20 cellular contexts compared by ENCODE assay signal in genomic region chr12:79414252-79414651, GRCh38.
DNase-seq lines count a peak whose midpoint lies in the region; ATAC-seq and TF ChIP-seq lines count a peak whose summit lies in the region.
"Had no signal": no experiment of that assay in that cellular context is flagged by ENCODE, and none has a peak within 500 bp of the region (broad histone marks: within the 10 kb centered on the region; RNA-seq: fewer than 3 reads in every experiment).

No MANE protein-coding gene starts in this region.

- H3K27ac ChIP-seq in GM23338 (ENCODE audit: low read depth) = 0 out of 2 replicates have a peak overlapping the region, but pooled peaks have one; percentile 2
- H3K27ac ChIP-seq in hepatocyte = peak overlapping the region; percentile 19
- peak overlapping the region; percentile 71 for H3K27ac ChIP-seq in trophoblast cell (ENCODE audit: low read depth, low read length)

- H3K79me2 ChIP-seq in GM23338 (replicated peaks; ENCODE audit: insufficient read depth) = no peaks in the 10 kb centered on the region
- H3K79me2 ChIP-seq in hepatocyte = no peaks in the 10 kb centered on the region
- H3K79me2 ChIP-seq in trophoblast cell (ENCODE audit: control insufficient read depth, insufficient read depth, low read length, poor library complexity) = peaks cover 7% of the 10 kb centered on the region

- H3K14ac ChIP-seq in trophoblast cell (ENCODE audit: low read length) = peak overlapping the region; percentile 86

- no peak overlapping the region for H2AK5ac ChIP-seq in trophoblast cell (ENCODE audit: low read length)

- H3K18ac ChIP-seq in trophoblast cell (ENCODE audit: low read length) = peak overlapping the region; percentile 82

- peak overlapping the region; percentile 76 for H3K23ac ChIP-seq in trophoblast cell (ENCODE audit: low read length)

- no peak for DNase-seq in GM23338 (ENCODE audit: low spot score)
- DNase-seq in NCI-H748 (lab: John Stamatoyannopoulos, UW; ENCODE audit: unreplicated experiment) = peak; percentile 74
- DNase-seq in hepatocyte (ENCODE audit: low spot score) = peak; percentile 16
- DNase-seq in trophoblast cell = peak in 1 of 2 donors; percentile 55
- no peak for DNase-seq in H7
- DNase-seq in SIG-M5 (lab: John Stamatoyannopoulos, UW) = no peak
- no peak for DNase-seq in activated CD8-positive, alpha-beta memory T cell treated with anti-CD3 and anti-CD28 coated beads for 24 hours
- DNase-seq: activated B cell treated with CpG ODN at 0.5 μM for 24 hours; activated naive CD8-positive, alpha-beta T cell treated with anti-CD3 and anti-CD28 coated beads, Interleukin-2, amount 50 U/mL, for 24 hours; AML-193; effector CD4-positive, alpha-beta T cell; midbrain; NCI-H146; NCI-H510A treated with DMSO at 0.1 percent for 48 hours; occipital lobe; SHP77; stimulated activated CD4-positive, alpha-beta T cell treated with anti-CD3 and anti-CD28 coated beads, Interleukin-1b, Interleukin-23, amount 100 ng/mL, for 48 hours had no signal

- H3K9me3 Mint-ChIP-seq in GM23338 = no peaks in the 10 kb centered on the region
- H3K9me3 Mint-ChIP-seq: activated B cell treated with CpG ODN at 0.5 μM for 24 hours; activated naive CD8-positive, alpha-beta T cell treated with anti-CD3 and anti-CD28 coated beads, Interleukin-2, amount 50 U/mL, for 24 hours; T-helper 1 cell treated with Interleukin-12 subunit alpha and Interleukin-12 subunit beta and Interleukin-4 antibody, amounts not matched to agents 30 μg/mL and 1 μg/mL, for 36 hours had no signal

- no peaks in the 10 kb centered on the region for H3K36me3 ChIP-seq in GM23338 (ENCODE audit: insufficient read depth)
- H3K36me3 ChIP-seq in hepatocyte (replicated peaks; ENCODE audit: insufficient read depth, low read depth) = no peaks in the 10 kb centered on the region
- H3K36me3 ChIP-seq in trophoblast cell (ENCODE audit: control insufficient read depth in 1 of 2, insufficient read depth in 2 of 2, low read length in 2 of 2) = peaks cover 0 to 2% of the 10 kb centered on the region in 2 experiments
- no peaks in the 10 kb centered on the region for H3K36me3 ChIP-seq in H7 (replicated peaks; ENCODE audit: control insufficient read depth, insufficient read depth, low read length)

- H4K91ac ChIP-seq in trophoblast cell (ENCODE audit: low read depth, low read length) = peak overlapping the region; percentile 87

- H4K8ac ChIP-seq in trophoblast cell (ENCODE audit: low read depth, low read length) = peak overlapping the region; percentile 71

- H3K4me2 ChIP-seq in GM23338 (no peak overlapping the region), hepatocyte (no peak overlapping the region), trophoblast cell (ENCODE audit: low read length) (peak overlapping the region; percentile 39)

- H3K4me1 ChIP-seq in GM23338 (ENCODE audit: insufficient read depth) = peaks cover 23% of the 10 kb centered on the region
- H3K4me1 ChIP-seq in hepatocyte (ENCODE audit: insufficient read depth) = peaks cover 22% of the 10 kb centered on the region
- peaks cover 12 to 27% of the 10 kb centered on the region in 2 experiments for H3K4me1 ChIP-seq in trophoblast cell (ENCODE audit: control insufficient read depth in 1 of 2, insufficient read depth in 2 of 2, low read length in 2 of 2)

- H3K9me3 ChIP-seq in hepatocyte (ENCODE audit: low read depth) (no peaks in the 10 kb centered on the region), trophoblast cell (ENCODE audit: insufficient read depth, low read depth, low read length) (no peaks in the 10 kb centered on the region)

- ATAC-seq in GM23338 (no peak), HG03457 (IDR thresholded peaks at IDR 0.05; ENCODE audit: unreplicated experiment) (no peak)
- ATAC-seq: activated naive CD8-positive, alpha-beta T cell treated with anti-CD3 and anti-CD28 coated beads, Interleukin-2, amount 50 U/mL, for 24 hours; sciatic nerve had no signal

- peaks cover 31% of the 10 kb centered on the region for H3K79me1 ChIP-seq in trophoblast cell (ENCODE audit: low read length)

- no peak overlapping the region for H2AFZ ChIP-seq in GM23338
- H2AFZ ChIP-seq in hepatocyte = no peak overlapping the region
- H2AFZ ChIP-seq in trophoblast cell (ENCODE audit: insufficient read depth, low read length, poor library complexity) = no peak overlapping the region

- H4K20me1 ChIP-seq in GM23338 (replicated peaks; ENCODE audit: insufficient read depth) = no peaks in the 10 kb centered on the region
- H4K20me1 ChIP-seq in hepatocyte (ENCODE audit: insufficient read depth, poor library complexity, severe bottlenecking) = no peaks in the 10 kb centered on the region

- H3K27me3 ChIP-seq in GM23338 (ENCODE audit: insufficient read depth) (no peaks in the 10 kb centered on the region), hepatocyte (no peaks in the 10 kb centered on the region), trophoblast cell (ENCODE audit: insufficient read depth, low read length) (no peaks in the 10 kb centered on the region), H7 (ENCODE audit: control insufficient read depth, insufficient read depth, low read length) (no peaks in the 10 kb centered on the region)

- peaks cover 46% of the 10 kb centered on the region for H3K4me1 Mint-ChIP-seq in GM23338
- H3K4me1 Mint-ChIP-seq: activated B cell treated with CpG ODN at 0.5 μM for 24 hours; activated naive CD8-positive, alpha-beta T cell treated with anti-CD3 and anti-CD28 coated beads, Interleukin-2, amount 50 U/mL, for 24 hours had no signal

- H2BK5ac ChIP-seq in trophoblast cell (ENCODE audit: low read depth, low read length, poor library complexity) = peak overlapping the region; percentile 86

- no peaks in the 10 kb centered on the region for H3K36me3 Mint-ChIP-seq in GM23338 (ENCODE audit: low read depth)

- H3K4ac ChIP-seq in trophoblast cell (ENCODE audit: low read depth, low read length) = peak overlapping the region; percentile 58

- no peaks in the 10 kb centered on the region for H3F3A ChIP-seq in GM23338 (replicated peaks; ENCODE audit: low read depth)

- H3K9ac ChIP-seq in trophoblast cell (ENCODE audit: low read length) = no peak overlapping the region

- H3K9me2 ChIP-seq in GM23338 (ENCODE audit: insufficient read depth) (no peaks in the 10 kb centered on the region), hepatocyte (replicated peaks; ENCODE audit: insufficient read depth) (no peaks in the 10 kb centered on the region)

- H4K12ac ChIP-seq in trophoblast cell (ENCODE audit: low read depth, low read length) = no peak overlapping the region

- peak overlapping the region; percentile 95 for H2BK120ac ChIP-seq in trophoblast cell (ENCODE audit: insufficient read depth, low read length, poor library complexity)

- TF ChIP-seq CTCF in GM23338 (conservative IDR thresholded peaks at IDR 0.05; ENCODE audit: low read depth in 2 of 2) = no peak
- TF ChIP-seq CTCF in hepatocyte (IDR thresholded peaks at IDR 0.05; ENCODE audit: poor library complexity) = no peak

- peak overlapping the region; percentile 53; the same call in 1 of the 2 replicates for H3K27ac Mint-ChIP-seq in GM23338
- H3K27ac Mint-ChIP-seq: activated B cell treated with CpG ODN at 0.5 μM for 24 hours; activated naive CD8-positive, alpha-beta T cell treated with anti-CD3 and anti-CD28 coated beads, Interleukin-2, amount 50 U/mL, for 24 hours; T-helper 1 cell treated with Interleukin-12 subunit alpha and Interleukin-12 subunit beta and Interleukin-4 antibody, amounts not matched to agents 30 μg/mL and 1 μg/mL, for 36 hours had no signal

- H3K27me3 Mint-ChIP-seq in GM23338 (ENCODE audit: insufficient read depth, low read depth, poor library complexity) = no peaks in the 10 kb centered on the region
- H3K27me3 Mint-ChIP-seq: activated B cell treated with CpG ODN at 0.5 μM for 24 hours; activated naive CD8-positive, alpha-beta T cell treated with anti-CD3 and anti-CD28 coated beads, Interleukin-2, amount 50 U/mL, for 24 hours had no signal

- 58% methylated on average over 2 of the region's 2 CpGs for WGBS in hepatocyte (ENCODE audit: low lambda C conversion rate, missing lambda C conversion rate)
- WGBS in trophoblast cell (ENCODE audit: extremely low coverage, insufficient coverage, insufficient read length) = no CpG with 5 or more reads among the region's 2 CpGs

- no peak overlapping the region for H3K4me3 ChIP-seq in GM23338
- no peak overlapping the region for H3K4me3 ChIP-seq in hepatocyte
- no peak overlapping the region for H3K4me3 ChIP-seq in trophoblast cell (ENCODE audit: low read depth, low read length)
- no peak overlapping the region for H3K4me3 ChIP-seq in H7 (ENCODE audit: insufficient read depth, low read depth, low read length)

- peak overlapping the region; percentile 95 for H2BK12ac ChIP-seq in trophoblast cell (ENCODE audit: low read length)

- no peak overlapping the region for H3K4me3 Mint-ChIP-seq in GM23338
- H3K4me3 Mint-ChIP-seq: activated B cell treated with CpG ODN at 0.5 μM for 24 hours; activated naive CD8-positive, alpha-beta T cell treated with anti-CD3 and anti-CD28 coated beads, Interleukin-2, amount 50 U/mL, for 24 hours; T-helper 1 cell treated with Interleukin-12 subunit alpha and Interleukin-12 subunit beta and Interleukin-4 antibody, amounts not matched to agents 30 μg/mL and 1 μg/mL, for 36 hours had no signal

TF ChIP-seq in GM23338, 12 proteins besides CTCF, POLR2A, EP300 and RAD21 (continues in another document):
- TF ChIP-seq EZH2phosphoT487 (IDR thresholded peaks at IDR 0.05; ENCODE audit: unreplicated experiment) = no peak
- no peak for TF ChIP-seq STAT1 (IDR thresholded peaks at IDR 0.05; ENCODE audit: unreplicated experiment)
- TF ChIP-seq ZNF331 (CRISPR knock-in tag; IDR thresholded peaks at IDR 0.05; ENCODE audit: low read depth) = no peak
- no peak for TF ChIP-seq POLR2AphosphoS5 (IDR thresholded peaks at IDR 0.05; ENCODE audit: low read depth)
- TF ChIP-seq NANOG (IDR thresholded peaks at IDR 0.05; ENCODE audit: borderline replicate concordance) = no peak
- no peak for TF ChIP-seq JUNB (IDR thresholded peaks at IDR 0.05; ENCODE audit: unreplicated experiment)
- TF ChIP-seq CREB1 (CRISPR knock-in tag; IDR thresholded peaks at IDR 0.05; ENCODE audit: low read depth) = no peak

Comparison
In these comparisons a context has a peak if more than half of its experiments do, and no peak if none do; other contexts are left out.
1. DNase-seq: peak in NCI-H748 (single experiment) and hepatocyte (single experiment); none in GM23338 (single experiment), H7 (single experiment), SIG-M5 (single experiment) and activated CD8-positive, alpha-beta memory T cell treated with anti-CD3 and anti-CD28 coated beads for 24 hours (single experiment).
2. H3K27ac ChIP-seq: peak in every context shown above with its lines; median percentile 71 in trophoblast cell; 19 in hepatocyte; 2 in GM23338.